17 cellular contexts compared by ENCODE assay signal in the genomic region with DNA sequence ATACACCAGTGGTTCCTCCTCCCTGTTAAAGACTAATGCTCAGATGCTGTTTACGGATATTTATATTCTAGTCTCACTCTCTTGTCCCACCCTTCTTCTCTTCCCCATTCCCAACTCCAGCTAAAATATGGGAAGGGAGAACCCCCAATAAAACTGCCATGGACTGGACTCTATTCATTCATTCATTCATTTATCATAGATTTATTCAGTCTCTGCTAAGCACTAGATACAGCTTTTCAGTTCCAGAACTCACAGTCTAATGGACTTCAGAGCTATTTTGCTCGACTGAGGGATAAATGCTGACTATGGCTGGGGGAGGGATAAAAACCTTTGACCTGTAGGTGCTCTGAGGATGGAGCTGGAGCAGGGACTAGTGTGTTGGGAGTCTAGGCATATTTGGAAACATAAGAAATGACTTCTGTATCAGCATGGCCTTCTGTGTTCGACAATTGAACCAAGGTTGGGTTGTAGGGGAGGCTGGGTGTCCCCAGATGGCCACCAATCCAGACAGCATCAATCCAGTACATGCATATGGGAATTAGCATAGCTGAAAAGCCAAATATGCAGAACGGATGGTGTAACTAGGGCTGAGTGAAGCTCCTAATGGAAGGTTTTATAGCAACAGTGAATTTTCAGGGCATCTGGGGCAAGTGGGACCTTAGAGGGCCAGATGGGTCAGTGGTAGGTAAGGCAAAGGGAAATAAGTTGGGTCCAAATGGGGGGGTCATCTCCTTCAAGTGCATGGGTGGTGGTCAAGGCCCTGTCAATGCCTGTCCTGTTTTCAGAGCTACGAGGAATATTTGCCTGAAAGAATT. TPM values are rescaled to one million over a fixed set of nuclear protein-coding genes. Genes with fewer than 3 reads are reported as not detected.
"Had no signal": no experiment of that assay in that cellular context is flagged by ENCODE, and none has a peak within 500 bp of the region (broad histone marks: within the 10 kb centered on the region; RNA-seq: fewer than 3 reads in every experiment).

No MANE protein-coding gene starts in this region.

- H3K27ac ChIP-seq: brain microvascular endothelial cell, thoracic aorta, uterus, WERI-Rb-1 had no signal

- ATAC-seq: left cardiac atrium had no signal

- H3K4me3 Mint-ChIP-seq: endodermal cell, nephron had no signal

- H3K27me3 ChIP-seq: brain microvascular endothelial cell, stomach, uterus had no signal

- H3K9me3 ChIP-seq: stomach, thoracic aorta, uterus had no signal

- H3K4me1 ChIP-seq: uterus had no signal

- H3K4me1 Mint-ChIP-seq: nephron had no signal

- H3K36me3 ChIP-seq: uterus had no signal

- H3K4me3 ChIP-seq: stomach, thoracic aorta, uterus had no signal

- H3K27ac Mint-ChIP-seq: activated T-helper 2 cell treated with anti-CD3 and anti-CD28 coated beads, Interferon-gamma antibody, Interleukin-2, Interleukin-4, amounts not matched to agents 10 μg/mL and 5 μg/mL and 100 μg/mL, durations not matched to agents 14 hours and 24 hours and 36 hours had no signal

- DNase-seq: activated CD4-positive, alpha-beta T cell treated with anti-CD3 and anti-CD28 coated beads for 48 hours; activated naive CD4-positive, alpha-beta T cell treated with anti-CD3 and anti-CD28 coated beads, Interleukin-2, amount 50 U/mL, for 16 hours; brain microvascular endothelial cell; endodermal cell; erythroblast; hippocampal formation; left cardiac atrium; stimulated activated CD4-positive, alpha-beta T cell treated with anti-CD3 and anti-CD28 coated beads, Interleukin-2, amount 100 ng/mL, for 48 hours; stomach; uterus; WERI-Rb-1 had no signal

- H3K9me3 Mint-ChIP-seq: activated T-helper 2 cell treated with anti-CD3 and anti-CD28 coated beads, Interferon-gamma antibody, Interleukin-2, Interleukin-4, amounts not matched to agents 10 μg/mL and 5 μg/mL and 100 μg/mL, durations not matched to agents 14 hours and 24 hours and 36 hours; endodermal cell; nephron had no signal

RNA-seq across cellular contexts. Expression of gene APOA2, which starts 4.1 kb away (rescaled TPM):
- total RNA-seq: activated T-helper 2 cell treated with anti-CD3 and anti-CD28 coated beads, Interferon-gamma antibody, Interleukin-2, Interleukin-4, amounts not matched to agents 10 μg/mL and 5 μg/mL and 100 μg/mL, durations not matched to agents 14 hours and 24 hours and 36 hours; dermis microvascular lymphatic vessel endothelial cell; lung microvascular endothelial cell; osteoblast; thoracic aorta; uterus had no signal
- polyA plus RNA-seq: stomach had no signal

RNA-seq across cellular contexts. Expression of gene FCER1G, which starts 4.2 kb away (rescaled TPM):
- total RNA-seq: lung microvascular endothelial cell had no signal

RNA-seq across cellular contexts. Expression of gene NR1I3, which starts 18.7 kb away (rescaled TPM):
- total RNA-seq: activated T-helper 2 cell treated with anti-CD3 and anti-CD28 coated beads, Interferon-gamma antibody, Interleukin-2, Interleukin-4, amounts not matched to agents 10 μg/mL and 5 μg/mL and 100 μg/mL, durations not matched to agents 14 hours and 24 hours and 36 hours; dermis microvascular lymphatic vessel endothelial cell; endodermal cell; left cardiac atrium; lung microvascular endothelial cell; osteoblast; thoracic aorta; uterus had no signal
- polyA plus RNA-seq: stomach had no signal
